In the genomic region with DNA sequence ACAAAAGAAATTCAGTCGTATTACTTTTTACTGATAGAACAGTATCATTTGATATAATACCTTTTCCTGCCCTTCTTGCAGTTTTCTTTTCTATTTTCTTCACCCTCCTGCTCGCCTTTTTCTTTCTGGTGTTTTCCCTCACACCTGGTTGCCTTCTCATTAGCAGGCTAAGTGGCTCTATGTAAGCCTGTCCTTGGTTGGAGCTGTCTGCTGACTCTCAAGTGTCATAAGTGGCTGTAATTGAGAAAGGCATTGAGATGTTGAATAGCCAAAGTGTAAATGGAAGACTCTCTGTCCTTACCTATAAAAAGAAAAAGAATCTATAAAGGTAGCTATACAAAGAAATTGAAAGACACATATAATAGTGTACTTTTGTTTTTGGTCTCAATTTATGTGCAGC, we compare ENCODE assay signal across 23 cellular contexts.
A peak's percentile ranks its signal among the peaks of the same experiment; 100 is the strongest.
DNase-seq lines count a peak whose midpoint lies in the region; ATAC-seq and TF ChIP-seq lines count a peak whose summit lies in the region.
"Had no signal": no experiment of that assay in that cellular context is flagged by ENCODE, and none has a peak within 500 bp of the region (broad histone marks: within the 10 kb centered on the region; RNA-seq: fewer than 3 reads in every experiment).

No MANE protein-coding gene starts in this region.

- peak; percentile 79 for DNase-seq in NCI-H1092 treated with DMSO at 0.1 percent for 48 hours (lab: John Stamatoyannopoulos, UW)
- DNase-seq in NCI-H146 treated with DMSO at 0.1 percent for 48 hours (lab: John Stamatoyannopoulos, UW; ENCODE audit: unreplicated experiment) = peak; percentile 58
- DNase-seq in NCI-H510A (lab: John Stamatoyannopoulos, UW) = peak; percentile 38
- DNase-seq in left kidney (ENCODE audit: low read depth, low spot score) = peak; percentile 12
- DNase-seq in cortex of kidney (lab: John Stamatoyannopoulos, UW) = no peak
- no peak for DNase-seq in tibial nerve (ENCODE audit: low spot score in 2 of 2)
- DNase-seq: activated CD4-positive, alpha-beta T cell treated with anti-CD3 and anti-CD28 coated beads, Interleukin-2, amount 50 U/mL, for 4 hours; activated CD8-positive, alpha-beta memory T cell treated with anti-CD3 and anti-CD28 coated beads, Interleukin-2, amount 50 U/mL, for 48 hours; activated naive CD8-positive, alpha-beta T cell treated with anti-CD3 and anti-CD28 coated beads, Interleukin-2, amount 10 ng/mL, durations not matched to agents 7 days and 5 days; effector CD8-positive, alpha-beta T cell; foreskin melanocyte; MG63; NCI-H446; SK-N-SH; WERI-Rb-1 had no signal

- no peak for TF ChIP-seq CTCF in tibial nerve (IDR thresholded peaks at IDR 0.05)

- no peak overlapping the region for H3K27ac ChIP-seq in tibial nerve
- H3K27ac ChIP-seq: hepatocyte, neutrophil, prostate gland, RWPE1, WERI-Rb-1 had no signal

- H3K36me3 ChIP-seq in tibial nerve = no peaks in the 10 kb centered on the region
- H3K36me3 ChIP-seq: HAP-1, MG63, neutrophil, prostate gland, WERI-Rb-1 had no signal

- no peak for ATAC-seq in GM21825 (IDR thresholded peaks at IDR 0.05; ENCODE audit: unreplicated experiment)
- ATAC-seq: esophagus mucosa, K562 had no signal

- no peak for TF ChIP-seq EP300 in tibial nerve (IDR thresholded peaks at IDR 0.05)

- H3K4me1 ChIP-seq in tibial nerve = peaks cover 0 to 6% (median 0%) of the 10 kb centered on the region in 4 donors
- H3K4me1 ChIP-seq: prostate gland had no signal

- no peak overlapping the region for H3K4me3 ChIP-seq in tibial nerve
- H3K4me3 ChIP-seq: HAP-1, hepatocyte, K562, MG63, prostate gland had no signal

- TF ChIP-seq POLR2A in tibial nerve (IDR thresholded peaks at IDR 0.05) = no peak

- H3K27me3 ChIP-seq in tibial nerve = no peaks in the 10 kb centered on the region
- H3K27me3 ChIP-seq: hepatocyte, MG63, neutrophil had no signal

- H3K9me3 ChIP-seq in tibial nerve = peaks cover 0 to 4% (median 0%) of the 10 kb centered on the region in 4 donors
- H3K9me3 ChIP-seq: HAP-1, MG63, neutrophil, prostate gland, SK-N-SH had no signal

- WGBS in tibial nerve, 2 donors = 89 to 96% methylated on average over 2 of the region's 2 CpGs

Comparison
In these comparisons a context has a peak if more than half of its experiments do, and no peak if none do; other contexts are left out.
1. DNase-seq: peak in NCI-H1092 treated with DMSO at 0.1 percent for 48 hours (single experiment), NCI-H146 treated with DMSO at 0.1 percent for 48 hours (single experiment), NCI-H510A (single experiment) and left kidney (single experiment); none in cortex of kidney (single experiment) and tibial nerve (0 of 2).